ENCODE assay signal across 17 cellular contexts in genomic region chr22:44129614-44129976, GRCh38. TPM values are rescaled to one million over a fixed set of nuclear protein-coding genes. Genes with fewer than 3 reads are reported as not detected.
DNase-seq lines count a peak whose midpoint lies in the region; ATAC-seq, FAIRE-seq and TF ChIP-seq lines count a peak whose summit lies in the region.
"Had no signal": no experiment of that assay in that cellular context is flagged by ENCODE, and none has a peak within 500 bp of the region (broad histone marks: within the 10 kb centered on the region; RNA-seq: fewer than 3 reads in every experiment).

No MANE protein-coding gene starts in this region.

- H3K27ac Mint-ChIP-seq in T-helper 17 cell, result no peak overlapping the region
- peak overlapping the region in 1 of 2 donors; percentile 52 for H3K27ac Mint-ChIP-seq in effector memory CD8-positive, alpha-beta T cell
- H3K27ac Mint-ChIP-seq: memory B cell; stimulated activated naive B cell treated with anti-CD40 and anti-IgM and Interleukin-4, amounts not matched to agents 10 μg/mL and 1 μg/mL and 100 μg/mL, for 72 hours had no signal

- H3K79me2 ChIP-seq in HCT116 (ENCODE audit: insufficient read depth, low read length) (no peaks in the 10 kb centered on the region), GM12878 (ENCODE audit: control insufficient read depth, insufficient read depth, low read length) (no peaks in the 10 kb centered on the region)

- no peak overlapping the region for H3K4me3 Mint-ChIP-seq in T-helper 17 cell
- no peak overlapping the region for H3K4me3 Mint-ChIP-seq in effector memory CD8-positive, alpha-beta T cell
- H3K4me3 Mint-ChIP-seq: memory B cell; stimulated activated naive B cell treated with anti-CD40 and anti-IgM and Interleukin-4, amounts not matched to agents 10 μg/mL and 1 μg/mL and 100 μg/mL, for 72 hours had no signal

- POLR2A ChIA-PET in HCT116 (lab: Charles Lee), result no interaction called here
- POLR2A ChIA-PET in GM12878 (lab: Charles Lee), result no interaction called here

- no peak overlapping the region for H2AFZ ChIP-seq in HCT116 (ENCODE audit: low read depth, low read length, poor library complexity, severe bottlenecking)
- no peak overlapping the region for H2AFZ ChIP-seq in GM12878 (ENCODE audit: control insufficient read depth, low read depth, low read length)

- no peaks in the 10 kb centered on the region for H3K27me3 Mint-ChIP-seq in T-helper 17 cell
- H3K27me3 Mint-ChIP-seq in effector memory CD8-positive, alpha-beta T cell, result no peaks in the 10 kb centered on the region
- H3K27me3 Mint-ChIP-seq: memory B cell had no signal

- ATAC-seq in HCT116, result no peak
- no peak for ATAC-seq in GM12878
- no peak for ATAC-seq in T-helper 17 cell
- ATAC-seq in effector memory CD8-positive, alpha-beta T cell (replicated peaks), result no peak
- ATAC-seq in GM18867 (IDR thresholded peaks at IDR 0.05; ENCODE audit: unreplicated experiment), result no peak

- H3K27ac ChIP-seq in HCT116 (ENCODE audit: low read depth, low read length), result no peak overlapping the region
- no peak overlapping the region for H3K27ac ChIP-seq in GM12878 (ENCODE audit: control insufficient read depth, insufficient read depth)
- no peak overlapping the region for H3K27ac ChIP-seq in uterus
- H3K27ac ChIP-seq: BLaER1 treated with 17β-estradiol and CSF1 and Interleukin-3, amounts not matched to agents 10 nM and 100 nM; psoas muscle had no signal

- BruUV-seq in HCT116 (replicated peaks; lab: Mats Ljungman, UMichigan) (no TSS peak), GM12878 (replicated peaks; lab: Mats Ljungman, UMichigan) (no TSS peak)

- TF ChIP-seq RAD21 in HCT116 (IDR thresholded peaks at IDR 0.05; ENCODE audit: low read depth), result no peak
- TF ChIP-seq RAD21 in GM12878 (IDR thresholded peaks at IDR 0.05; ENCODE audit: insufficient read depth, low read depth, low read length), result no peak

- SMC1A ChIA-PET in GM12878 (lab: Charles Lee; ENCODE audit: uncharacterized antibody, unreplicated experiment), result no interaction called here

- in situ Hi-C loops in GM12878 (cut with MboI), result no loop called here

- H3K36me3 ChIP-seq in HCT116 (ENCODE audit: control insufficient read depth in 1 of 2, insufficient read depth in 2 of 2, low read length in 2 of 2), result no peaks in the 10 kb centered on the region
- H3K36me3 ChIP-seq in GM12878 (ENCODE audit: control insufficient read depth in 2 of 2, insufficient read depth in 2 of 2, low read length in 1 of 2), result peaks cover 18 to 44% of the 10 kb centered on the region in 2 experiments
- H3K36me3 ChIP-seq in uterus, result no peaks in the 10 kb centered on the region

- RAD21 ChIA-PET in HCT116 (lab: Charles Lee; ENCODE audit: low non-redundant PET in 1 of 2, low total read pairs in 2 of 2, uncharacterized antibody in 2 of 2, unreplicated experiment in 2 of 2) (interaction anchor here in 1 of 2 experiments (0.5 kb wide), 1 partner anchor 354 kb away, joined by 3 read pairs; no protein-coding TSS in a partner anchor), GM12878 (lab: Charles Lee; ENCODE audit: unreplicated experiment) (no interaction called here)

- H3K4me1 Mint-ChIP-seq in T-helper 17 cell, result no peaks in the 10 kb centered on the region
- peaks cover 0 to 3% of the 10 kb centered on the region in 2 donors for H3K4me1 Mint-ChIP-seq in effector memory CD8-positive, alpha-beta T cell (ENCODE audit: low read depth in 2 of 2)

- no peaks in the 10 kb centered on the region for H4K20me1 ChIP-seq in HCT116 (ENCODE audit: insufficient read depth)
- H4K20me1 ChIP-seq in GM12878 (ENCODE audit: control insufficient read depth, insufficient read depth), result no peaks in the 10 kb centered on the region

- H3K27me3 ChIP-seq in HCT116 (ENCODE audit: insufficient read depth, low read length) (no peaks in the 10 kb centered on the region), GM12878 (replicated peaks in 1 of 2; ENCODE audit: control insufficient read depth in 2 of 2, insufficient read depth in 2 of 2, low read length in 1 of 2) (no peaks in the 10 kb centered on the region), uterus (no peaks in the 10 kb centered on the region)
- H3K27me3 ChIP-seq: BLaER1 treated with 17β-estradiol and CSF1 and Interleukin-3, amounts not matched to agents 10 nM and 100 nM had no signal

- peaks cover 5 to 13% of the 10 kb centered on the region in 2 donors for H3K9me3 Mint-ChIP-seq in effector memory CD8-positive, alpha-beta T cell

- TF ChIP-seq CTCF in HCT116 (IDR thresholded peaks at IDR 0.05 in 2 of 3, conservative IDR thresholded peaks at IDR 0.05 in 1 of 3; ENCODE audit: borderline replicate concordance in 1 of 3, insufficient read depth in 1 of 3, low read depth in 2 of 3, low read length in 2 of 3) (no peak), GM12878 (IDR thresholded peaks at IDR 0.05 in 2 of 3, conservative IDR thresholded peaks at IDR 0.05 in 1 of 3; ENCODE audit: control insufficient read depth in 2 of 3, extremely low read depth in 1 of 3, insufficient read depth in 1 of 3, low read depth in 3 of 3, low read length in 3 of 3) (no peak), uterus (IDR thresholded peaks at IDR 0.05) (no peak)

- CTCF ChIA-PET in HCT116 (lab: Charles Lee), result no interaction called here
- CTCF ChIA-PET in GM12878 (lab: Yijun Ruan, JAX), result interaction anchor here (0.7 kb wide), 1 partner anchor 12 kb away, joined by 3 read pairs; no protein-coding TSS in a partner anchor

- H3K9me3 ChIP-seq in HCT116 (ENCODE audit: control insufficient read depth in 1 of 2, insufficient read depth in 1 of 2, low read depth in 1 of 2, low read length in 2 of 2), result no peaks in the 10 kb centered on the region
- peaks cover 8% of the 10 kb centered on the region; the same call in 2 of the 3 replicates for H3K9me3 ChIP-seq in GM12878 (replicated peaks; ENCODE audit: control insufficient read depth, insufficient read depth, low read length)
- H3K9me3 ChIP-seq in T-helper 17 cell (ENCODE audit: control insufficient read depth, low read length, poor library complexity, severe bottlenecking), result no peaks in the 10 kb centered on the region
- no peaks in the 10 kb centered on the region for H3K9me3 ChIP-seq in uterus
- H3K9me3 ChIP-seq: psoas muscle had no signal

- H3K4me2 ChIP-seq in HCT116 (ENCODE audit: low read length) (no peak overlapping the region), GM12878 (ENCODE audit: control insufficient read depth, insufficient read depth) (no peak overlapping the region)

- 97% methylated on average over 8 of the region's 8 CpGs for WGBS in GM12878 (ENCODE audit: insufficient coverage, insufficient replicate concordance, low lambda C conversion rate, missing lambda C conversion rate)

- H3K4me3 ChIP-seq in HCT116 (replicated peaks in 1 of 2; ENCODE audit: low read depth in 1 of 2, low read length in 2 of 2), result no peak overlapping the region
- no peak overlapping the region for H3K4me3 ChIP-seq in GM12878
- H3K4me3 ChIP-seq in uterus, result no peak overlapping the region
- H3K4me3 ChIP-seq: BLaER1 treated with 17β-estradiol and CSF1 and Interleukin-3, amounts not matched to agents 10 nM and 100 nM; psoas muscle had no signal

- no peak for FAIRE-seq in GM12878 (lab: Jason Lieb, UNC)

- no peak for TF ChIP-seq EP300 in GM12878 (IDR thresholded peaks at IDR 0.05; ENCODE audit: borderline replicate concordance in 1 of 2, control insufficient read depth in 1 of 2, low read depth in 2 of 2, low read length in 2 of 2)

- no peaks in the 10 kb centered on the region for H3K4me1 ChIP-seq in HCT116 (ENCODE audit: control insufficient read depth in 1 of 2, insufficient read depth in 2 of 2, low read length in 2 of 2)
- H3K4me1 ChIP-seq in GM12878 (ENCODE audit: control insufficient read depth, insufficient read depth, low read length), result no peaks in the 10 kb centered on the region
- no peaks in the 10 kb centered on the region for H3K4me1 ChIP-seq in uterus

- no peaks in the 10 kb centered on the region for H3K9me2 ChIP-seq in HCT116 (ENCODE audit: insufficient read depth)

- H3K9ac ChIP-seq in HCT116 (ENCODE audit: low read length) (no peak overlapping the region), GM12878 (ENCODE audit: control insufficient read depth, insufficient read depth, low read length) (no peak overlapping the region)
- H3K9ac ChIP-seq: BLaER1 treated with 17β-estradiol and CSF1 and Interleukin-3, amounts not matched to agents 10 nM and 100 nM had no signal

- TF ChIP-seq POLR2A in HCT116 (IDR thresholded peaks at IDR 0.05; ENCODE audit: borderline replicate concordance, extremely low read depth, insufficient read depth, insufficient read length) (no peak), GM12878 (IDR thresholded peaks at IDR 0.05; ENCODE audit: low read depth, low read length) (no peak), uterus (IDR thresholded peaks at IDR 0.05) (no peak)

- peaks cover 5% of the 10 kb centered on the region for H3K36me3 Mint-ChIP-seq in T-helper 17 cell (ENCODE audit: low read depth)
- H3K36me3 Mint-ChIP-seq in effector memory CD8-positive, alpha-beta T cell (ENCODE audit: insufficient read depth), result peaks cover 3% of the 10 kb centered on the region

- intact Hi-C loops in HCT116 (cut with micrococcal nuclease), result no loop called here
- intact Hi-C loops in GM12878 (cut with micrococcal nuclease; ENCODE audit: unreplicated experiment), result no loop called here
- intact Hi-C loops in uterus (cut with DNase I; ENCODE audit: low total_unique reads), result no loop called here

- DNase-seq in Ammon's horn (ENCODE audit: low spot score) (peak; percentile 43), HCT116 (ENCODE audit: low read depth, low spot score) (no peak), GM12878 (ENCODE audit: low read depth, low spot score) (no peak), left kidney (ENCODE audit: low read depth, low spot score) (peak; percentile 43), T-helper 17 cell (no peak), uterus (no peak)
- no peak for DNase-seq in effector memory CD8-positive, alpha-beta T cell
- DNase-seq: amniotic stem cell; effector CD4-positive, alpha-beta T cell; psoas muscle; SIG-M5; stimulated activated CD4-positive, alpha-beta T cell treated with anti-CD3 and anti-CD28 coated beads, Interleukin-2, amount 100 ng/mL, for 48 hours; stimulated activated naive B cell treated with anti-CD40 and anti-IgM and Interleukin-4, amounts not matched to agents 10 μg/mL and 1 μg/mL and 100 μg/mL, for 72 hours had no signal

RNA-seq across cellular contexts. Expression of gene PARVG, which starts 51.1 kb away (rescaled TPM):
- total RNA-seq in HCT116 (2021; ENCODE audit: unreplicated experiment) (0.57 TPM), GM12878 (2014; rRNA removed) (71.9 and 78.3 TPM in 2 replicates), GM12878 (2014; rRNA removed; fragmentation: Illumina TruSeq; extraction: Trizol) (42.7 and 43.6 TPM in 2 replicates), GM12878 (2021) (91.3 and 95.7 TPM in 2 replicates), T-helper 17 cell (10 to 100 TPM; 89.1 to 94.7 TPM), uterus (10 to 100 TPM in 1 of 4 donors, 1 to 10 TPM in 3; 5.0 to 25.3 (median 8.4) TPM)
- 0.04 and 0.06 TPM in 2 replicates for polyA plus RNA-seq in HCT116 (2012)
- 203 and 223 TPM in 2 replicates for total RNA-seq in GM12878 (2013; cell fraction: nucleolus; rRNA removed)
- 40.8 TPM for polyA plus RNA-seq in GM12878 (2011; ENCODE audit: low read depth)
- polyA plus RNA-seq in GM12878 (2011; rRNA removed) (19.4 and 30.9 TPM in 2 replicates), GM12878 (2014; fragmentation: Illumina TruSeq; extraction: Trizol) (28.1 and 72.5 TPM in 2 replicates), GM12878 (2014; fragmentation: Nextera tagmentation; extraction: Ambion mirVana) (10 to 100 TPM in 1 of 2 experiments, 1 to 10 TPM in 1; 6.3 to 11.7 TPM), GM12878 (2014; rRNA removed) (123 and 135 TPM in 2 replicates), GM12878 (2016; fragmentation: Nextera tagmentation; extraction: Ambion mirVana) (10 to 100 TPM; 72.0 to 81.2 TPM)
- 31.6 and 40.7 TPM in 2 replicates for polyA plus RNA-seq in GM12878 (2011; cell fraction: cytosol; rRNA removed)
- 149 and 198 TPM in 2 replicates for polyA plus RNA-seq in GM12878 (2011; cell fraction: nucleus; rRNA removed)
- polyA plus RNA-seq in GM12878 (2012), result 62.9 and 70.4 TPM in 2 replicates
- polyA minus RNA-seq in GM12878 (2011; rRNA and poly(A)+ RNA removed), result 31.7 and 36.9 TPM in 2 replicates
- polyA minus RNA-seq in GM12878 (2011; cell fraction: cytosol; rRNA and poly(A)+ RNA removed), result 3.2 and 4.6 TPM in 2 replicates
- 38.0 and 51.1 TPM in 2 replicates for polyA minus RNA-seq in GM12878 (2011; cell fraction: nucleus; rRNA and poly(A)+ RNA removed)
- total RNA-seq: NCI-H460 had no signal

Comparison
In these comparisons a context has a peak if more than half of its experiments do, and no peak if none do; other contexts are left out.
1. DNase-seq: peak in Ammon's horn (single experiment) and left kidney (single experiment); none in HCT116 (single experiment), GM12878 (single experiment), T-helper 17 cell (0 of 3), effector memory CD8-positive, alpha-beta T cell (0 of 3) and uterus (0 of 2).